ENCODE assay signal across 18 cellular contexts in the genomic region with DNA sequence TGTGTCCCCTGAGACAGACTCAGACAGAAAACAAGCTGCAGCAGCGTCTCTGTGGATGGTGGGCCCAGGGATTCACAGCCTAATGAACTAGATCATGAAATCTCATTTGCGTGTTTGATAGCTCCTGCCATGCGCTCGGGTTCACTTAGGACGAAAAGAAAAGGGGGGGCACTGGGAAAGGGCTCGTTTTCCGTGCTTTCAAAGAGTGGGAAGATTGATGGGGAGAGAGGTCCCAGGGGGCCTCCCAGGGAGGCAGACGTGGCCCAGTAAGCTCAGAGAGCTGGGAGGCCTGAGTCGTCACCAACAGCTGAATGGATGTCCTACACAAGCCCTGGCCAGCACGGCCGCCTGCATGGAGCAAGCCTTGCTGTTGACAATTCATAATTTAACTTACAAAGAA.
DNase-seq lines count a peak whose midpoint lies in the region; ATAC-seq and TF ChIP-seq lines count a peak whose summit lies in the region.
"Had no signal": no experiment of that assay in that cellular context is flagged by ENCODE, and none has a peak within 500 bp of the region (broad histone marks: within the 10 kb centered on the region; RNA-seq: fewer than 3 reads in every experiment).

No MANE protein-coding gene starts in this region.

- no peak overlapping the region for H3K9ac ChIP-seq in BLaER1

- H3K9me3 ChIP-seq in BLaER1 = peaks cover 5% of the 10 kb centered on the region
- H3K9me3 ChIP-seq: Peyer's patch had no signal

- no peaks in the 10 kb centered on the region for H3K27me3 ChIP-seq in BLaER1
- H3K27me3 ChIP-seq: Peyer's patch had no signal

- H3K4me3 Mint-ChIP-seq in WTC11 = no peak overlapping the region
- H3K4me3 Mint-ChIP-seq in mesothelial cell of epicardium = no peak overlapping the region
- H3K4me3 Mint-ChIP-seq: CD8-positive, alpha-beta memory T cell; IgD-negative memory B cell had no signal

- H3K4me3 ChIP-seq in BLaER1 = no peak overlapping the region
- H3K4me3 ChIP-seq: Peyer's patch had no signal

- DNase-seq in D341Med (ENCODE audit: low spot score) (peak; percentile 23), WTC11 (ENCODE audit: low spot score) (no peak), mesothelial cell of epicardium (ENCODE audit: low spot score in 2 of 2, unreplicated experiment in 2 of 2) (no peak), DMS79 (lab: John Stamatoyannopoulos, UW) (no peak)
- no peak for DNase-seq in stimulated activated CD4-positive, alpha-beta T cell treated with anti-CD3 and anti-CD28 coated beads, Interleukin-2, amount 100 ng/mL, for 48 hours
- DNase-seq: C1 segment of cervical spinal cord; Calu3; CD8-positive, alpha-beta memory T cell; GDM1; NCI-H1105; NCI-H2029 treated with DMSO at 0.1 percent for 48 hours; NCI-H2227 treated with DMSO at 0.1 percent for 48 hours; NCI-H510A; NCI-H774; Peyer's patch had no signal

- no peaks in the 10 kb centered on the region for H3K36me3 Mint-ChIP-seq in WTC11
- no peaks in the 10 kb centered on the region for H3K36me3 Mint-ChIP-seq in mesothelial cell of epicardium
- H3K36me3 Mint-ChIP-seq: CD8-positive, alpha-beta memory T cell; IgD-negative memory B cell had no signal

- H3K27ac ChIP-seq in BLaER1 = no peak overlapping the region
- H3K27ac ChIP-seq: Peyer's patch had no signal

- H3K4me1 Mint-ChIP-seq in WTC11 = peaks cover 42% of the 10 kb centered on the region
- peaks cover 22% of the 10 kb centered on the region for H3K4me1 Mint-ChIP-seq in mesothelial cell of epicardium

- H3K9me3 Mint-ChIP-seq in WTC11 (0 out of 2 replicates have a peak, but pooled peaks cover 3% of the 10 kb centered on the region), mesothelial cell of epicardium (peaks cover 28% of the 10 kb centered on the region)

- no peaks in the 10 kb centered on the region for H3K36me3 ChIP-seq in BLaER1
- H3K36me3 ChIP-seq: Peyer's patch had no signal

- no peaks in the 10 kb centered on the region for H3K27me3 Mint-ChIP-seq in WTC11 (ENCODE audit: low read depth)
- peaks cover 3% of the 10 kb centered on the region for H3K27me3 Mint-ChIP-seq in mesothelial cell of epicardium (ENCODE audit: low read depth)

- TF ChIP-seq CTCF in WTC11 (IDR thresholded peaks at IDR 0.05) (no peak), mesothelial cell of epicardium (IDR thresholded peaks at IDR 0.05; ENCODE audit: unreplicated experiment) (no peak)

- CTCF ChIA-PET in WTC11 (lab: Charles Lee) = interaction anchor here (1.1 kb wide), 1 partner anchor 80 kb away, joined by 3 read pairs; no protein-coding TSS in a partner anchor

- ATAC-seq in WTC11 = no peak
- no peak for ATAC-seq in GM21360 (IDR thresholded peaks at IDR 0.05; ENCODE audit: unreplicated experiment)

- H3K4me1 ChIP-seq in BLaER1 = peaks cover 19% of the 10 kb centered on the region
- H3K4me1 ChIP-seq: Peyer's patch had no signal

- H4K20me1 ChIP-seq in BLaER1 = no peaks in the 10 kb centered on the region

- peak overlapping the region; percentile 42; the same call in 1 of the 2 replicates for H3K27ac Mint-ChIP-seq in WTC11
- peak overlapping the region; percentile 60 for H3K27ac Mint-ChIP-seq in mesothelial cell of epicardium
- H3K27ac Mint-ChIP-seq: CD8-positive, alpha-beta memory T cell; IgD-negative memory B cell had no signal

- H3K4me2 ChIP-seq in BLaER1 = peak overlapping the region; percentile 27

- POLR2A ChIA-PET in WTC11 (lab: Charles Lee) = no interaction called here

TF ChIP-seq in WTC11, 78 proteins besides CTCF, POLR2A, EP300 and RAD21 (continues in another document):
- TF ChIP-seq ZNF232 (CRISPR knock-in tag; IDR thresholded peaks at IDR 0.05) (no peak), TEAD4 (CRISPR knock-in tag; IDR thresholded peaks at IDR 0.05) (no peak), HMGXB4 (CRISPR knock-in tag; IDR thresholded peaks at IDR 0.05) (no peak), ZNF423 (CRISPR knock-in tag; IDR thresholded peaks at IDR 0.05) (no peak), KAT7 (CRISPR knock-in tag; IDR thresholded peaks at IDR 0.05; ENCODE audit: borderline replicate concordance) (no peak), ZNF416 (CRISPR knock-in tag; IDR thresholded peaks at IDR 0.05) (no peak), NR3C1 (CRISPR knock-in tag; conservative IDR thresholded peaks at IDR 0.05; ENCODE audit: low read depth) (no peak), RORB (CRISPR knock-in tag; IDR thresholded peaks at IDR 0.05) (no peak), ATF3 (CRISPR knock-in tag; conservative IDR thresholded peaks at IDR 0.05) (no peak)
- TF ChIP-seq, protein P1, sequence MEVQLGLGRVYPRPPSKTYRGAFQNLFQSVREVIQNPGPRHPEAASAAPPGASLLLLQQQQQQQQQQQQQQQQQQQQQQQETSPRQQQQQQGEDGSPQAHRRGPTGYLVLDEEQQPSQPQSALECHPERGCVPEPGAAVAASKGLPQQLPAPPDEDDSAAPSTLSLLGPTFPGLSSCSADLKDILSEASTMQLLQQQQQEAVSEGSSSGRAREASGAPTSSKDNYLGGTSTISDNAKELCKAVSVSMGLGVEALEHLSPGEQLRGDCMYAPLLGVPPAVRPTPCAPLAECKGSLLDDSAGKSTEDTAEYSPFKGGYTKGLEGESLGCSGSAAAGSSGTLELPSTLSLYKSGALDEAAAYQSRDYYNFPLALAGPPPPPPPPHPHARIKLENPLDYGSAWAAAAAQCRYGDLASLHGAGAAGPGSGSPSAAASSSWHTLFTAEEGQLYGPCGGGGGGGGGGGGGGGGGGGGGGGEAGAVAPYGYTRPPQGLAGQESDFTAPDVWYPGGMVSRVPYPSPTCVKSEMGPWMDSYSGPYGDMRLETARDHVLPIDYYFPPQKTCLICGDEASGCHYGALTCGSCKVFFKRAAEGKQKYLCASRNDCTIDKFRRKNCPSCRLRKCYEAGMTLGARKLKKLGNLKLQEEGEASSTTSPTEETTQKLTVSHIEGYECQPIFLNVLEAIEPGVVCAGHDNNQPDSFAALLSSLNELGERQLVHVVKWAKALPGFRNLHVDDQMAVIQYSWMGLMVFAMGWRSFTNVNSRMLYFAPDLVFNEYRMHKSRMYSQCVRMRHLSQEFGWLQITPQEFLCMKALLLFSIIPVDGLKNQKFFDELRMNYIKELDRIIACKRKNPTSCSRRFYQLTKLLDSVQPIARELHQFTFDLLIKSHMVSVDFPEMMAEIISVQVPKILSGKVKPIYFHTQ (CRISPR knock-in tag; IDR thresholded peaks at IDR 0.05) = no peak
- TF ChIP-seq, protein P2, sequence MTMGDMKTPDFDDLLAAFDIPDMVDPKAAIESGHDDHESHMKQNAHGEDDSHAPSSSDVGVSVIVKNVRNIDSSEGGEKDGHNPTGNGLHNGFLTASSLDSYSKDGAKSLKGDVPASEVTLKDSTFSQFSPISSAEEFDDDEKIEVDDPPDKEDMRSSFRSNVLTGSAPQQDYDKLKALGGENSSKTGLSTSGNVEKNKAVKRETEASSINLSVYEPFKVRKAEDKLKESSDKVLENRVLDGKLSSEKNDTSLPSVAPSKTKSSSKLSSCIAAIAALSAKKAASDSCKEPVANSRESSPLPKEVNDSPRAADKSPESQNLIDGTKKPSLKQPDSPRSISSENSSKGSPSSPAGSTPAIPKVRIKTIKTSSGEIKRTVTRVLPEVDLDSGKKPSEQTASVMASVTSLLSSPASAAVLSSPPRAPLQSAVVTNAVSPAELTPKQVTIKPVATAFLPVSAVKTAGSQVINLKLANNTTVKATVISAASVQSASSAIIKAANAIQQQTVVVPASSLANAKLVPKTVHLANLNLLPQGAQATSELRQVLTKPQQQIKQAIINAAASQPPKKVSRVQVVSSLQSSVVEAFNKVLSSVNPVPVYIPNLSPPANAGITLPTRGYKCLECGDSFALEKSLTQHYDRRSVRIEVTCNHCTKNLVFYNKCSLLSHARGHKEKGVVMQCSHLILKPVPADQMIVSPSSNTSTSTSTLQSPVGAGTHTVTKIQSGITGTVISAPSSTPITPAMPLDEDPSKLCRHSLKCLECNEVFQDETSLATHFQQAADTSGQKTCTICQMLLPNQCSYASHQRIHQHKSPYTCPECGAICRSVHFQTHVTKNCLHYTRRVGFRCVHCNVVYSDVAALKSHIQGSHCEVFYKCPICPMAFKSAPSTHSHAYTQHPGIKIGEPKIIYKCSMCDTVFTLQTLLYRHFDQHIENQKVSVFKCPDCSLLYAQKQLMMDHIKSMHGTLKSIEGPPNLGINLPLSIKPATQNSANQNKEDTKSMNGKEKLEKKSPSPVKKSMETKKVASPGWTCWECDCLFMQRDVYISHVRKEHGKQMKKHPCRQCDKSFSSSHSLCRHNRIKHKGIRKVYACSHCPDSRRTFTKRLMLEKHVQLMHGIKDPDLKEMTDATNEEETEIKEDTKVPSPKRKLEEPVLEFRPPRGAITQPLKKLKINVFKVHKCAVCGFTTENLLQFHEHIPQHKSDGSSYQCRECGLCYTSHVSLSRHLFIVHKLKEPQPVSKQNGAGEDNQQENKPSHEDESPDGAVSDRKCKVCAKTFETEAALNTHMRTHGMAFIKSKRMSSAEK (CRISPR knock-in tag; IDR thresholded peaks at IDR 0.05; ENCODE audit: borderline replicate concordance) = no peak
